1 cellular context compared by ENCODE assay signal in the genomic region with DNA sequence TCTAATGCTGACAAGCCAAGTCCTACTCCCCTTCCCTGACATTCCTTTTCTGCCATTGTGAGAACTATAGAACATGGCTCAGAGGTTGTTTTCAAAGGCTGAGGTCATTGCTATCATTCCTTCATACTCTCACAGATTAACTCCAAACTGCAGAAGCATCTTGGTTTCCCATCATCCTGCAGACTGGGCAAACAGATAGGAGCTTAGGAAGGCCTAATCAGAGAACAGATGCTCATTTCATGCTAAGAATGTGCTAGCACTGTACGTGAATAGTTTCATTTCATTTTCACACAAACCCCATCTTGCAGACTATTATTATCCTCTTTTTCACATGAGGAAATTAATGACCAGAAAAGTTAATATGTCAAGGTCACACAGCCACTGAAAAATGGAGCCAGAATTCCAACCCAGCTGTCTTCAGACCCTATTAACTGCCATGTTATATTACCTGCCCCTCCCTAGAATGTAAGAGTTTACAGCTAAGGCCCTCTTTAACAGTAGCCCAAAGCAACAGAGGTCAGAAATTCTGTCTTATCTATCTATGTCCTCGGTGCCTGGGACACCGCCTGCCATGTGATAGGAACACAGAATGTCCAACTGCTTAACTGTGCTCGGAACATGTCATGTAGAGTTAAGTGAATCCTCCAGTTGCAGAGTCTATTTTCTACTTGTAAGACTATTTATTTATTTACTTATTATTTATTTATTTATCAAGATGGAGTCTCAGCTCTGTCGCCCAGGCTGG.
TF ChIP-seq lines count a peak whose summit lies in the region.

No MANE protein-coding gene starts in this region.

TF ChIP-seq in K562, 482 proteins besides CTCF, POLR2A, EP300 and RAD21 (continues in another document):
- no peak for TF ChIP-seq NR4A1 (CRISPR knock-in tag; IDR thresholded peaks at IDR 0.05)
- no peak for TF ChIP-seq NR4A1 (tag; IDR thresholded peaks at IDR 0.05)
- no peak for TF ChIP-seq GABPB2 (CRISPR knock-in tag; conservative IDR thresholded peaks at IDR 0.05)
- TF ChIP-seq ZNF384 (IDR thresholded peaks at IDR 0.05; ENCODE audit: low read depth, low read length), result no peak
- TF ChIP-seq ZZZ3 (IDR thresholded peaks at IDR 0.05), result no peak
- no peak for TF ChIP-seq ZNF830 (CRISPR knock-in tag; IDR thresholded peaks at IDR 0.05)
- TF ChIP-seq TRIM24 (IDR thresholded peaks at IDR 0.05), result peak in 1 of 2 experiments; percentile 32; a peak in 1 of 4 replicates
- no peak for TF ChIP-seq NR3C1 (CRISPR knock-in tag; IDR thresholded peaks at IDR 0.05)
- no peak for TF ChIP-seq ZNF134 (CRISPR knock-in tag; conservative IDR thresholded peaks at IDR 0.05)
- no peak for TF ChIP-seq ZNF174 (CRISPR knock-in tag; IDR thresholded peaks at IDR 0.05)
- peak; percentile 51 for TF ChIP-seq L3MBTL2 (IDR thresholded peaks at IDR 0.05)
- peak; percentile 97 for TF ChIP-seq ZBTB17 (CRISPR knock-in tag; IDR thresholded peaks at IDR 0.05)
- TF ChIP-seq ZFX (CRISPR knock-in tag; IDR thresholded peaks at IDR 0.05), result no peak; the same call in 1 of the 2 replicates
- TF ChIP-seq COPS2 (conservative IDR thresholded peaks at IDR 0.05), result no peak
- TF ChIP-seq SP1 (CRISPR knock-in tag; IDR thresholded peaks at IDR 0.05), result no peak
- no peak; the same call in 1 of the 2 replicates for TF ChIP-seq PML (IDR thresholded peaks at IDR 0.05; ENCODE audit: low read length)
- TF ChIP-seq FUS (optimal IDR thresholded peaks at IDR 0.05; ENCODE audit: low read depth, low read length), result no peak
- TF ChIP-seq ZNF263 (CRISPR knock-in tag; IDR thresholded peaks at IDR 0.05; ENCODE audit: borderline replicate concordance), result no peak
- TF ChIP-seq, protein P1, sequence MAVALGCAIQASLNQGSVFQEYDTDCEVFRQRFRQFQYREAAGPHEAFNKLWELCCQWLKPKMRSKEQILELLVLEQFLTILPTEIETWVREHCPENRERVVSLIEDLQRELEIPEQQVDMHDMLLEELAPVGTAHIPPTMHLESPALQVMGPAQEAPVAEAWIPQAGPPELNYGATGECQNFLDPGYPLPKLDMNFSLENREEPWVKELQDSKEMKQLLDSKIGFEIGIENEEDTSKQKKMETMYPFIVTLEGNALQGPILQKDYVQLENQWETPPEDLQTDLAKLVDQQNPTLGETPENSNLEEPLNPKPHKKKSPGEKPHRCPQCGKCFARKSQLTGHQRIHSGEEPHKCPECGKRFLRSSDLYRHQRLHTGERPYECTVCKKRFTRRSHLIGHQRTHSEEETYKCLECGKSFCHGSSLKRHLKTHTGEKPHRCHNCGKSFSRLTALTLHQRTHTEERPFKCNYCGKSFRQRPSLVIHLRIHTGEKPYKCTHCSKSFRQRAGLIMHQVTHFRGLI (CRISPR knock-in tag; IDR thresholded peaks at IDR 0.05), result no peak
- TF ChIP-seq MEF2A (IDR thresholded peaks at IDR 0.05; ENCODE audit: control insufficient read depth, low read depth, low read length), result no peak; the same call in 1 of the 2 replicates
- no peak for TF ChIP-seq ZFP30 (CRISPR knock-in tag; IDR thresholded peaks at IDR 0.05; ENCODE audit: borderline replicate concordance)
- no peak for TF ChIP-seq GTF2A2 (tag; IDR thresholded peaks at IDR 0.05)
- no peak for TF ChIP-seq BHLHE40 (IDR thresholded peaks at IDR 0.05; ENCODE audit: low read length)
- TF ChIP-seq JUND (IDR thresholded peaks at IDR 0.05; ENCODE audit: borderline replicate concordance, low read depth, low read length), result peak; percentile 11; the same call in 1 of the 2 replicates
- TF ChIP-seq JUND (tag; IDR thresholded peaks at IDR 0.05; ENCODE audit: borderline replicate concordance, low read depth, low read length), result no peak; the same call in 2 of the 3 replicates
- TF ChIP-seq LEF1 (IDR thresholded peaks at IDR 0.05), result peak; percentile 62; the same call in 1 of the 2 replicates
- no peak for TF ChIP-seq EGR1 (conservative IDR thresholded peaks at IDR 0.05)
- no peak for TF ChIP-seq ZNF76 (CRISPR knock-in tag; IDR thresholded peaks at IDR 0.05; ENCODE audit: borderline replicate concordance)
- no peak for TF ChIP-seq KDM5B (IDR thresholded peaks at IDR 0.05; ENCODE audit: insufficient replicate concordance, low read depth, low read length)
- no peak for TF ChIP-seq ILK (tag; IDR thresholded peaks at IDR 0.05; ENCODE audit: borderline replicate concordance, low read depth)
- no peak for TF ChIP-seq ZSCAN29 (IDR thresholded peaks at IDR 0.05)
- no peak for TF ChIP-seq ZNF239 (CRISPR knock-in tag; IDR thresholded peaks at IDR 0.05)
- TF ChIP-seq CHD7 (IDR thresholded peaks at IDR 0.05; ENCODE audit: low read depth, low read length), result no peak
- no peak for TF ChIP-seq NUFIP1 (IDR thresholded peaks at IDR 0.05; ENCODE audit: partially characterized antibody)
- TF ChIP-seq XRCC3 (IDR thresholded peaks at IDR 0.05), result no peak
- TF ChIP-seq BRCA1 (IDR thresholded peaks at IDR 0.05), result no peak
- no peak for TF ChIP-seq BRCA1 (CRISPR knock-in tag; IDR thresholded peaks at IDR 0.05)
- TF ChIP-seq LCOR (CRISPR knock-in tag; IDR thresholded peaks at IDR 0.05), result no peak
- no peak for TF ChIP-seq HIVEP1 (CRISPR knock-in tag; IDR thresholded peaks at IDR 0.05)
- TF ChIP-seq ZNF41 (CRISPR knock-in tag; conservative IDR thresholded peaks at IDR 0.05), result no peak
- no peak for TF ChIP-seq CBX1 (IDR thresholded peaks at IDR 0.05; ENCODE audit: low read depth)
- TF ChIP-seq ZBTB40 (IDR thresholded peaks at IDR 0.05), result no peak
- no peak for TF ChIP-seq ZBTB40 (CRISPR knock-in tag; IDR thresholded peaks at IDR 0.05)
- TF ChIP-seq PYGO2 (tag; IDR thresholded peaks at IDR 0.05), result no peak
- peak; percentile 13; the same call in 1 of the 2 replicates for TF ChIP-seq RFX1 (IDR thresholded peaks at IDR 0.05)
- no peak for TF ChIP-seq ZNF696 (CRISPR knock-in tag; conservative IDR thresholded peaks at IDR 0.05)
